8 cellular contexts compared by ENCODE assay signal in genomic region chr11:72793081-72793451, GRCh38. TPM values are rescaled to one million over a fixed set of nuclear protein-coding genes. Genes with fewer than 3 reads are reported as not detected.
DNase-seq lines count a peak whose midpoint lies in the region; ATAC-seq and TF ChIP-seq lines count a peak whose summit lies in the region.

No MANE protein-coding gene starts in this region.

- peak overlapping the region; percentile 92 for H3K4me3 Mint-ChIP-seq in activated T-cell treated with anti-CD3 and anti-CD28 coated beads, Interleukin-2, amount 50 U/mL, for 4 hours
- peak overlapping the region; percentile 99 for H3K4me3 Mint-ChIP-seq in activated naive CD8-positive, alpha-beta T cell treated with anti-CD3 and anti-CD28 coated beads for 36 hours

- TF ChIP-seq EP300 in tibial nerve (IDR thresholded peaks at IDR 0.05) = no peak

- H3K27me3 ChIP-seq in right lobe of liver (no peaks in the 10 kb centered on the region), tibial nerve (no peaks in the 10 kb centered on the region)

- WGBS in right lobe of liver (ENCODE audit: insufficient coverage, low coverage, low lambda C conversion rate, missing lambda C conversion rate) = 50% methylated on average over 2 of the region's 2 CpGs
- 51 to 72% methylated on average over 2 of the region's 2 CpGs for WGBS in tibial nerve, 2 donors

- intact Hi-C loops in right lobe of liver (cut with DNase I) = loop anchor here in 1 of 2 donors (5.0 kb wide), 1 partner anchor 66 kb away; no protein-coding TSS in a partner anchor

- no peaks in the 10 kb centered on the region for H3K27me3 Mint-ChIP-seq in activated T-cell treated with anti-CD3 and anti-CD28 coated beads, Interleukin-2, amount 50 U/mL, for 4 hours (ENCODE audit: low read depth)
- no peaks in the 10 kb centered on the region for H3K27me3 Mint-ChIP-seq in activated naive CD8-positive, alpha-beta T cell treated with anti-CD3 and anti-CD28 coated beads for 36 hours

- H3K4me1 Mint-ChIP-seq in activated T-cell treated with anti-CD3 and anti-CD28 coated beads, Interleukin-2, amount 50 U/mL, for 4 hours (ENCODE audit: low read depth) = peaks cover 23% of the 10 kb centered on the region
- H3K4me1 Mint-ChIP-seq in activated naive CD8-positive, alpha-beta T cell treated with anti-CD3 and anti-CD28 coated beads for 36 hours = peaks cover 24% of the 10 kb centered on the region

- no peaks in the 10 kb centered on the region for H3K36me3 Mint-ChIP-seq in activated T-cell treated with anti-CD3 and anti-CD28 coated beads, Interleukin-2, amount 50 U/mL, for 4 hours (ENCODE audit: insufficient read depth)
- H3K36me3 Mint-ChIP-seq in activated naive CD8-positive, alpha-beta T cell treated with anti-CD3 and anti-CD28 coated beads for 36 hours = no peaks in the 10 kb centered on the region

- TF ChIP-seq POLR2A in right lobe of liver (IDR thresholded peaks at IDR 0.05) (no peak), tibial nerve (IDR thresholded peaks at IDR 0.05) (no peak)

- H3K4me1 ChIP-seq in right lobe of liver (peaks cover 0 to 47% (median 13%) of the 10 kb centered on the region in 4 donors), tibial nerve (peaks cover 0 to 40% (median 14%) of the 10 kb centered on the region in 4 donors)

- H3K27ac Mint-ChIP-seq in activated naive CD8-positive, alpha-beta T cell treated with anti-CD3 and anti-CD28 coated beads for 36 hours = peak overlapping the region; percentile 100

- H3K36me3 ChIP-seq in right lobe of liver = no peaks in the 10 kb centered on the region
- H3K36me3 ChIP-seq in tibial nerve = no peaks in the 10 kb centered on the region

- ATAC-seq in activated T-cell treated with anti-CD3 and anti-CD28 coated beads, Interleukin-2, amount 50 U/mL, for 4 hours = no peak
- no peak for ATAC-seq in right lobe of liver
- ATAC-seq in GM21786 (IDR thresholded peaks at IDR 0.05; ENCODE audit: unreplicated experiment) = no peak

- peak overlapping the region; percentile 55 to 84 (median 80) for H3K27ac ChIP-seq in right lobe of liver
- H3K27ac ChIP-seq in tibial nerve = peak overlapping the region; percentile 81 to 99 (median 90)

- H3K9me3 ChIP-seq in right lobe of liver = no peaks in the 10 kb centered on the region
- H3K9me3 ChIP-seq in tibial nerve = no peaks in the 10 kb centered on the region

- no peaks in the 10 kb centered on the region for H3K9me3 Mint-ChIP-seq in activated T-cell treated with anti-CD3 and anti-CD28 coated beads, Interleukin-2, amount 50 U/mL, for 4 hours
- H3K9me3 Mint-ChIP-seq in activated naive CD8-positive, alpha-beta T cell treated with anti-CD3 and anti-CD28 coated beads for 36 hours = no peaks in the 10 kb centered on the region

- DNase-seq in activated T-cell treated with anti-CD3 and anti-CD28 coated beads, Interleukin-2, amount 50 U/mL, for 4 hours = no peak
- DNase-seq in activated T-cell treated with anti-CD3 and anti-CD28 coated beads for 4 hours (no peak), right lobe of liver (no peak), tibial nerve (ENCODE audit: low spot score in 2 of 2) (no peak), NCI-H1092 treated with DMSO at 0.1 percent for 48 hours (lab: John Stamatoyannopoulos, UW) (no peak), Kasumi-1 (lab: John Stamatoyannopoulos, UW) (no peak)
- no peak for DNase-seq in activated naive CD8-positive, alpha-beta T cell treated with anti-CD3 and anti-CD28 coated beads for 36 hours

- TF ChIP-seq CTCF in right lobe of liver (IDR thresholded peaks at IDR 0.05) (no peak), tibial nerve (IDR thresholded peaks at IDR 0.05) (no peak)

- H3K4me3 ChIP-seq in right lobe of liver (peak overlapping the region in 1 of 3 donors; percentile 70), tibial nerve (peak overlapping the region in 2 of 4 donors; percentile 74 to 82)

RNA-seq across cellular contexts. Expression of gene STARD10, which starts 0.8 kb away (rescaled TPM):
- total RNA-seq in activated T-cell treated with anti-CD3 and anti-CD28 coated beads, Interleukin-2, amount 50 U/mL, for 4 hours = 10 to 100 TPM in 2 of 3 donors, 1 to 10 TPM in 1; 9.4 to 13.8 (median 13.0) TPM
- 1 to 10 TPM; 6.2 to 6.4 TPM for total RNA-seq in activated naive CD8-positive, alpha-beta T cell treated with anti-CD3 and anti-CD28 coated beads for 36 hours
- total RNA-seq in right lobe of liver (100 to 1,000 TPM; 282 to 525 (median 330) TPM), tibial nerve (10 to 100 TPM; 19.4 to 31.5 (median 23.7) TPM)

RNA-seq across cellular contexts. Expression of gene ATG16L2, which starts 21.1 kb away (rescaled TPM):
- total RNA-seq in activated T-cell treated with anti-CD3 and anti-CD28 coated beads, Interleukin-2, amount 50 U/mL, for 4 hours = 10 to 100 TPM; 23.8 to 28.9 (median 26.0) TPM
- 10 to 100 TPM; 41.2 to 45.7 TPM for total RNA-seq in activated naive CD8-positive, alpha-beta T cell treated with anti-CD3 and anti-CD28 coated beads for 36 hours
- total RNA-seq in right lobe of liver (10 to 100 TPM in 5 of 6 experiments, 1 to 10 TPM in 1; 8.6 to 23.8 (median 15.4) TPM), tibial nerve (10 to 100 TPM; 26.9 to 60.0 (median 36.6) TPM)

RNA-seq across cellular contexts. Expression of gene ARAP1, which starts 40.9 kb away (rescaled TPM):
- total RNA-seq in activated T-cell treated with anti-CD3 and anti-CD28 coated beads, Interleukin-2, amount 50 U/mL, for 4 hours = 10 to 100 TPM; 52.3 to 58.1 (median 52.8) TPM
- total RNA-seq in activated naive CD8-positive, alpha-beta T cell treated with anti-CD3 and anti-CD28 coated beads for 36 hours = 10 to 100 TPM; 49.3 to 52.3 TPM
- 10 to 100 TPM; 32.9 to 76.7 (median 41.2) TPM for total RNA-seq in right lobe of liver
- 100 to 1,000 TPM; 104 to 151 (median 149) TPM for total RNA-seq in tibial nerve

Comparison
In these comparisons a context has a peak if more than half of its experiments do, and no peak if none do; other contexts are left out.
1. RNA of gene STARD10, which starts 0.8 kb away (total RNA-seq): 282 to 525 TPM in right lobe of liver; 19.4 to 31.5 TPM in tibial nerve, 9.4 to 13.8 TPM in activated T-cell treated with anti-CD3 and anti-CD28 coated beads, Interleukin-2, amount 50 U/mL, for 4 hours and 6.2 to 6.4 TPM in activated naive CD8-positive, alpha-beta T cell treated with anti-CD3 and anti-CD28 coated beads for 36 hours; every median in the first group is over 4 times any median in the second.